Comparison of ENCODE assay signal across 1 cellular context in genomic region chr16:57485091-57485915, GRCh38.
TF ChIP-seq lines count a peak whose summit lies in the region.

No MANE protein-coding gene starts in this region.

TF ChIP-seq in HepG2, 621 proteins besides CTCF, POLR2A, EP300 and RAD21 (continued from another document and continues in another):
- TF ChIP-seq MLXIP (CRISPR knock-in tag; IDR thresholded peaks at IDR 0.05; ENCODE audit: borderline replicate concordance) (no peak), IKZF1 (IDR thresholded peaks at IDR 0.05) (no peak), ZBTB43 (CRISPR knock-in tag; conservative IDR thresholded peaks at IDR 0.05) (no peak), DNMT1 (CRISPR knock-in tag; IDR thresholded peaks at IDR 0.05) (no peak; the same call in 1 of the 2 replicates), KDM4B (CRISPR knock-in tag; IDR thresholded peaks at IDR 0.05) (no peak), GABPB1 (CRISPR knock-in tag; IDR thresholded peaks at IDR 0.05) (no peak; the same call in 1 of the 2 replicates), MAF1 (CRISPR knock-in tag; IDR thresholded peaks at IDR 0.05; ENCODE audit: borderline replicate concordance) (0 out of 2 replicates have a peak, but pooled peaks have one; percentile 36), PTBP1 (IDR thresholded peaks at IDR 0.05; ENCODE audit: low read depth, low read length, poor library complexity, severe bottlenecking) (no peak), MYC (CRISPR knock-in tag; IDR thresholded peaks at IDR 0.05; ENCODE audit: borderline replicate concordance) (peak; percentile 18; the same call in 1 of the 2 replicates), ZNF501 (CRISPR knock-in tag; IDR thresholded peaks at IDR 0.05) (peak; percentile 11; the same call in 1 of the 2 replicates), XRCC5 (optimal IDR thresholded peaks at IDR 0.05; ENCODE audit: low read length) (no peak), ATM (IDR thresholded peaks at IDR 0.05; ENCODE audit: borderline replicate concordance) (no peak), ZBTB14 (CRISPR knock-in tag; IDR thresholded peaks at IDR 0.05) (no peak), ZNF781 (CRISPR knock-in tag; IDR thresholded peaks at IDR 0.05; ENCODE audit: borderline replicate concordance, not compliant biosample characterization) (no peak), ETV6 (CRISPR knock-in tag; conservative IDR thresholded peaks at IDR 0.05) (no peak), ZNF10 (CRISPR knock-in tag; IDR thresholded peaks at IDR 0.05; ENCODE audit: borderline replicate concordance, low read depth) (no peak), U2AF2 (IDR thresholded peaks at IDR 0.05; ENCODE audit: low read depth, low read length) (no peak), ZNF761 (CRISPR knock-in tag; conservative IDR thresholded peaks at IDR 0.05) (no peak), GLMP (CRISPR knock-in tag; IDR thresholded peaks at IDR 0.05; ENCODE audit: borderline replicate concordance) (no peak), ZNF773 (CRISPR knock-in tag; IDR thresholded peaks at IDR 0.05; ENCODE audit: borderline replicate concordance) (no peak), FUBP1 (CRISPR knock-in tag; IDR thresholded peaks at IDR 0.05; ENCODE audit: borderline replicate concordance) (no peak), ZNF446 (CRISPR knock-in tag; IDR thresholded peaks at IDR 0.05) (no peak), HCFC1 (IDR thresholded peaks at IDR 0.05; ENCODE audit: low read depth, low read length) (no peak), SAP130 (CRISPR knock-in tag; IDR thresholded peaks at IDR 0.05; ENCODE audit: low read depth) (peak; percentile 33; the same call in 1 of the 2 replicates), ZNF746 (CRISPR knock-in tag; IDR thresholded peaks at IDR 0.05) (no peak), RERE (CRISPR knock-in tag; IDR thresholded peaks at IDR 0.05; ENCODE audit: low read depth) (no peak), KDM1A (CRISPR knock-in tag; IDR thresholded peaks at IDR 0.05) (no peak), ZNF30 (CRISPR knock-in tag; IDR thresholded peaks at IDR 0.05) (no peak), PAXIP1 (CRISPR knock-in tag; conservative IDR thresholded peaks at IDR 0.05) (0 out of 2 replicates have a peak, but pooled peaks have one; percentile 15), ELK4 (CRISPR knock-in tag; IDR thresholded peaks at IDR 0.05; ENCODE audit: borderline replicate concordance) (no peak), TARDBP (CRISPR knock-in tag; IDR thresholded peaks at IDR 0.05) (0 out of 2 replicates have a peak, but pooled peaks have one; percentile 11), RARG (CRISPR knock-in tag; IDR thresholded peaks at IDR 0.05; ENCODE audit: low read depth) (no peak), HDAC1 (CRISPR knock-in tag; IDR thresholded peaks at IDR 0.05) (0 out of 2 replicates have a peak, but pooled peaks have one; percentile 2), THYN1 (CRISPR knock-in tag; IDR thresholded peaks at IDR 0.05; ENCODE audit: borderline replicate concordance, low read depth) (no peak), FOSL2 (CRISPR knock-in tag; IDR thresholded peaks at IDR 0.05) (no peak), CERS6 (CRISPR knock-in tag; IDR thresholded peaks at IDR 0.05) (no peak), ZNF567 (CRISPR knock-in tag; IDR thresholded peaks at IDR 0.05; ENCODE audit: borderline replicate concordance) (no peak), ZNF513 (CRISPR knock-in tag; conservative IDR thresholded peaks at IDR 0.05) (no peak), PHF5A (CRISPR knock-in tag; IDR thresholded peaks at IDR 0.05; ENCODE audit: low read depth, unreplicated experiment) (no peak)
